In genomic region chr2:112582314-112582746, GRCh38 we compare ENCODE assay signal across 8 cellular contexts. TPM values are rescaled to one million over a fixed set of nuclear protein-coding genes. Genes with fewer than 3 reads are reported as not detected.
DNase-seq lines count a peak whose midpoint lies in the region; ATAC-seq and TF ChIP-seq lines count a peak whose summit lies in the region.

No MANE protein-coding gene starts in this region.

- H4K20me1 ChIP-seq in osteoblast (ENCODE audit: insufficient read depth, low read length), result no peaks in the 10 kb centered on the region

- peaks cover 9% of the 10 kb centered on the region for H3K79me2 ChIP-seq in osteoblast (ENCODE audit: insufficient read depth, low read length)

- ATAC-seq in esophagus mucosa (peak; percentile 28), HG03469 (IDR thresholded peaks at IDR 0.05; ENCODE audit: unreplicated experiment) (no peak), HG02840 (IDR thresholded peaks at IDR 0.05; ENCODE audit: low FRiP score, unreplicated experiment) (no peak)

- intact Hi-C loops in activated CD4-positive, alpha-beta T cell treated with anti-CD3 and anti-CD28 coated beads, Interleukin-2, amount 10 ng/mL, durations not matched to agents 24 days and 14 days (cut with micrococcal nuclease), result loop anchor here (10.0 kb wide), 1 partner anchor 398 kb away; no protein-coding TSS in a partner anchor

- H3K27me3 ChIP-seq in osteoblast (ENCODE audit: insufficient read depth, low read length), result no peaks in the 10 kb centered on the region

- H3K4me1 Mint-ChIP-seq in activated CD4-positive, alpha-beta T cell treated with anti-CD3 and anti-CD28 coated beads, Interleukin-2, amount 10 ng/mL, durations not matched to agents 24 days and 14 days, result peaks cover 35% of the 10 kb centered on the region

- H3K27me3 Mint-ChIP-seq in activated CD4-positive, alpha-beta T cell treated with anti-CD3 and anti-CD28 coated beads, Interleukin-2, amount 10 ng/mL, durations not matched to agents 24 days and 14 days, result no peaks in the 10 kb centered on the region

- H3K36me3 ChIP-seq in osteoblast (ENCODE audit: insufficient read depth, low read length), result peaks cover 2% of the 10 kb centered on the region

- peak overlapping the region; percentile 35 for H3K4me2 ChIP-seq in osteoblast (ENCODE audit: insufficient read depth, low read length)

- peak; percentile 59 for TF ChIP-seq CTCF in AG10803 (conservative IDR thresholded peaks at IDR 0.05; ENCODE audit: low read length)
- TF ChIP-seq CTCF in GM13977 (IDR thresholded peaks at IDR 0.05; ENCODE audit: extremely low read depth, insufficient read depth, missing control alignments), result peak; percentile 50
- peak; percentile 52 for TF ChIP-seq CTCF in osteoblast (IDR thresholded peaks at IDR 0.05; ENCODE audit: extremely low read depth, low read depth, low read length)

- DNase-seq in AG10803 (ENCODE audit: low read depth), result peak; percentile 69
- no peak for DNase-seq in GM13977 (ENCODE audit: low spot score)
- DNase-seq in NCI-H2227 (lab: John Stamatoyannopoulos, UW; ENCODE audit: unreplicated experiment), result peak; percentile 79
- peak; percentile 81 for DNase-seq in activated CD4-positive, alpha-beta T cell treated with anti-CD3 and anti-CD28 coated beads, Interleukin-2, amount 10 ng/mL, durations not matched to agents 24 days and 14 days
- no peak for DNase-seq in osteoblast (ENCODE audit: insufficient read length, low spot score, missing footprints)

- no peaks in the 10 kb centered on the region for H3K9me3 Mint-ChIP-seq in activated CD4-positive, alpha-beta T cell treated with anti-CD3 and anti-CD28 coated beads, Interleukin-2, amount 10 ng/mL, durations not matched to agents 24 days and 14 days

- H3K4me1 ChIP-seq in osteoblast (ENCODE audit: insufficient read depth, low read length), result peaks cover 36% of the 10 kb centered on the region

- no peak overlapping the region for H3K27ac ChIP-seq in osteoblast (ENCODE audit: low read depth, low read length)

- in situ Hi-C loops in GM13977 (cut with MboI; ENCODE audit: low pct_unique_long_range_greater_than_20kb, low sequenced_read_pairs, unreplicated experiment), result loop anchor here (25.0 kb wide), 2 partner anchors 320 to 695 kb away; partner anchors contain the start of genes ANAPC1, MERTK and ZC3H8

- peak overlapping the region; percentile 74 for H3K27ac Mint-ChIP-seq in activated CD4-positive, alpha-beta T cell treated with anti-CD3 and anti-CD28 coated beads, Interleukin-2, amount 10 ng/mL, durations not matched to agents 24 days and 14 days

- H3K4me3 Mint-ChIP-seq in activated CD4-positive, alpha-beta T cell treated with anti-CD3 and anti-CD28 coated beads, Interleukin-2, amount 10 ng/mL, durations not matched to agents 24 days and 14 days, result no peak overlapping the region

- H3K9me3 ChIP-seq in osteoblast (ENCODE audit: low read depth, low read length), result no peaks in the 10 kb centered on the region

- H2AFZ ChIP-seq in osteoblast (ENCODE audit: low read length), result no peak overlapping the region

- peaks cover 20% of the 10 kb centered on the region for H3K36me3 Mint-ChIP-seq in activated CD4-positive, alpha-beta T cell treated with anti-CD3 and anti-CD28 coated beads, Interleukin-2, amount 10 ng/mL, durations not matched to agents 24 days and 14 days (ENCODE audit: low read depth)

- H3K4me3 ChIP-seq in AG10803 (ENCODE audit: low read length), result no peak overlapping the region
- no peak overlapping the region for H3K4me3 ChIP-seq in osteoblast (ENCODE audit: insufficient read depth, low read length)

RNA-seq across cellular contexts. Expression of gene CHCHD5, which starts 2.1 kb away (rescaled TPM):
- 36.4 and 37.6 TPM in 2 replicates for total RNA-seq in activated CD4-positive, alpha-beta T cell treated with anti-CD3 and anti-CD28 coated beads, Interleukin-2, amount 10 ng/mL, durations not matched to agents 24 days and 14 days
- total RNA-seq in esophagus mucosa, result 41.5 TPM
- 7.7 and 10.1 TPM in 2 replicates for total RNA-seq in osteoblast

RNA-seq across cellular contexts. Expression of gene POLR1B, which starts 40.1 kb away (rescaled TPM):
- 71.9 and 84.5 TPM in 2 replicates for total RNA-seq in activated CD4-positive, alpha-beta T cell treated with anti-CD3 and anti-CD28 coated beads, Interleukin-2, amount 10 ng/mL, durations not matched to agents 24 days and 14 days
- total RNA-seq in esophagus mucosa (23.5 TPM), osteoblast (10.5 and 10.9 TPM in 2 replicates)

Comparison
In these comparisons a context has a peak if more than half of its experiments do, and no peak if none do; other contexts are left out.
1. DNase-seq: peak in AG10803 (single experiment), NCI-H2227 (single experiment) and activated CD4-positive, alpha-beta T cell treated with anti-CD3 and anti-CD28 coated beads, Interleukin-2, amount 10 ng/mL, durations not matched to agents 24 days and 14 days (single experiment); none in GM13977 (single experiment) and osteoblast (single experiment).
2. Peak in every context shown above with its lines, with median percentiles within 50 percentile points of each other: CTCF ChIP-seq.